Comparison of ENCODE assay signal across 14 cellular contexts in genomic region chr4:157713342-157713741, GRCh38.
DNase-seq lines count a peak whose midpoint lies in the region; ATAC-seq, FAIRE-seq and TF ChIP-seq lines count a peak whose summit lies in the region.
"Had no signal": no experiment of that assay in that cellular context is flagged by ENCODE, and none has a peak within 500 bp of the region (broad histone marks: within the 10 kb centered on the region; RNA-seq: fewer than 3 reads in every experiment).

No MANE protein-coding gene starts in this region.

- no peaks in the 10 kb centered on the region for H3K27me3 ChIP-seq in bronchial epithelial cell (ENCODE audit: control insufficient read depth, insufficient read depth, low read length)
- H3K27me3 ChIP-seq: SJSA1 had no signal

- no peak for ATAC-seq in esophagus mucosa
- ATAC-seq: activated CD8-positive, alpha-beta T cell treated with anti-CD3 and anti-CD28 coated beads for 36 hours; sciatic nerve; stimulated activated effector memory CD8-positive, alpha-beta T cell treated with anti-CD3 and anti-CD28 coated beads, Interleukin-12 subunit alpha, Interleukin-12 subunit beta, amount 100 ng/mL, for 72 hours had no signal

- H3K36me3 ChIP-seq in bronchial epithelial cell (ENCODE audit: control insufficient read depth, insufficient read depth, low read length): no peaks in the 10 kb centered on the region
- H3K36me3 ChIP-seq: SJSA1 had no signal

- no peak for TF ChIP-seq CTCF in bronchial epithelial cell (IDR thresholded peaks at IDR 0.05; ENCODE audit: insufficient read depth, low read length, severe bottlenecking)

- no peak overlapping the region for H3K4me3 ChIP-seq in bronchial epithelial cell (ENCODE audit: low read depth, low read length)
- H3K4me3 ChIP-seq: SJSA1 had no signal

- peak; percentile 37 for DNase-seq in HCEC 1CT
- DNase-seq in NCI-H69 (lab: John Stamatoyannopoulos, UW): peak; percentile 95
- DNase-seq in bronchial epithelial cell (ENCODE audit: low read depth): peak; percentile 20
- peak; percentile 9 for DNase-seq in renal cortical epithelial cell (ENCODE audit: low read depth)
- no peak for DNase-seq in ecto neural progenitor cell (ENCODE audit: low spot score)
- DNase-seq in NCI-H2107 (lab: John Stamatoyannopoulos, UW): no peak
- DNase-seq: activated CD8-positive, alpha-beta T cell treated with anti-CD3 and anti-CD28 coated beads for 36 hours; NK-92 treated with Interleukin-12 subunit alpha and Interleukin-12 subunit beta, amount 100 ng/mL, for 24 hours; trophoblast cell had no signal

- no peak for FAIRE-seq in bronchial epithelial cell (lab: Jason Lieb, UNC)
- FAIRE-seq: TTC549 had no signal

Comparison
In these comparisons a context has a peak if more than half of its experiments do, and no peak if none do; other contexts are left out.
1. DNase-seq: peak in HCEC 1CT (single experiment), NCI-H69 (single experiment), bronchial epithelial cell (single experiment) and renal cortical epithelial cell (single experiment); none in ecto neural progenitor cell (single experiment) and NCI-H2107 (single experiment).